24 cellular contexts compared by ENCODE assay signal in genomic region chr1:95221306-95221705, GRCh38.
"Had no signal": no experiment of that assay in that cellular context is flagged by ENCODE, and none has a peak within 500 bp of the region (broad histone marks: within the 10 kb centered on the region; RNA-seq: fewer than 3 reads in every experiment).

No MANE protein-coding gene starts in this region.

- H3K4me1 ChIP-seq: adrenal gland, breast epithelium, Peyer's patch had no signal

- DNase-seq: activated CD4-positive, alpha-beta T cell treated with anti-CD3 and anti-CD28 coated beads for 36 hours; activated CD8-positive, alpha-beta memory T cell treated with anti-CD3 and anti-CD28 coated beads, Interleukin-2, amount 50 U/mL, for 48 hours; activated CD8-positive, alpha-beta T cell treated with anti-CD3 and anti-CD28 coated beads, Interleukin-2, amount 10 ng/mL, durations not matched to agents 7 days and 5 days; activated naive CD4-positive, alpha-beta T cell treated with anti-CD3 and anti-CD28 coated beads, Interleukin-2, amount 50 U/mL, for 16 hours; activated naive CD8-positive, alpha-beta T cell treated with anti-CD3 and anti-CD28 coated beads, Interleukin-2, amount 10 ng/mL, durations not matched to agents 7 days and 5 days; activated T-cell treated with anti-CD3 and anti-CD28 coated beads, Interleukin-2, amount 50 U/mL, for 1 hour; adrenal gland; anterior cingulate cortex; caudate nucleus; Kasumi-1; NCI-H1105 treated with DMSO at 0.1 percent for 48 hours; NCI-H1436 treated with DMSO at 0.1 percent for 48 hours; NCI-H187; NCI-H2081; NCI-H446; NCI-H524; Peyer's patch; Right ventricle myocardium superior; SJCRH30; SK-N-SH; T-helper 1 cell had no signal

- ATAC-seq: activated CD4-positive, alpha-beta T cell treated with anti-CD3 and anti-CD28 coated beads for 36 hours; activated CD8-positive, alpha-beta T cell treated with anti-CD3 and anti-CD28 coated beads, Interleukin-2, amount 10 ng/mL, durations not matched to agents 7 days and 5 days had no signal

- H3K36me3 ChIP-seq: adrenal gland, breast epithelium, Peyer's patch had no signal

- H3K27ac ChIP-seq: adrenal gland, breast epithelium, Peyer's patch, RWPE1, SJCRH30, VCaP had no signal

- H3K4me3 ChIP-seq: adrenal gland, breast epithelium, Peyer's patch, SJCRH30 had no signal

- H3K9ac ChIP-seq: SK-N-SH had no signal

- H3K9me3 ChIP-seq: adrenal gland, breast epithelium, Peyer's patch, SK-N-SH had no signal

- H3K4me2 ChIP-seq: SK-N-SH had no signal

- H3K27me3 ChIP-seq: adrenal gland, breast epithelium, Peyer's patch, SJCRH30 had no signal
